ENCODE assay signal across 11 cellular contexts in genomic region chr20:40682104-40683045, GRCh38. TPM values are rescaled to one million over a fixed set of nuclear protein-coding genes. Genes with fewer than 3 reads are reported as not detected.
DNase-seq lines count a peak whose midpoint lies in the region; ATAC-seq and TF ChIP-seq lines count a peak whose summit lies in the region.
"Had no signal": no experiment of that assay in that cellular context is flagged by ENCODE, and none has a peak within 500 bp of the region (broad histone marks: within the 10 kb centered on the region; RNA-seq: fewer than 3 reads in every experiment).

No MANE protein-coding gene starts in this region.

- 59% methylated on average over 29 of the region's 33 CpGs for WGBS in esophagus muscularis mucosa
- 15 to 48% (median 23%) methylated on average over 31 to 33 of the region's 33 CpGs for WGBS in stomach, 5 donors

- TF ChIP-seq EP300 in esophagus muscularis mucosa (IDR thresholded peaks at IDR 0.05), result no peak
- no peak for TF ChIP-seq EP300 in stomach (IDR thresholded peaks at IDR 0.05)

- intact Hi-C loops in esophagus muscularis mucosa (cut with DNase I) (no loop called here), lower lobe of right lung (cut with DNase I) (no loop called here), stomach (cut with DNase I; ENCODE audit: low total_unique reads) (loop anchor here (10.0 kb wide), 1 partner anchor 418 kb away; no protein-coding TSS in a partner anchor)

- ATAC-seq in RWPE2 (ENCODE audit: low read depth) (no peak), lower lobe of right lung (peak; percentile 54 to 71)
- ATAC-seq: activated naive CD8-positive, alpha-beta T cell treated with anti-CD3 and anti-CD28 coated beads, Interleukin-2, amount 50 U/mL, for 24 hours had no signal

- H3K4me3 ChIP-seq in RWPE2 (ENCODE audit: severe bottlenecking), result no peak overlapping the region
- H3K4me3 ChIP-seq in esophagus muscularis mucosa, result peak overlapping the region; percentile 47 to 82 (median 48)
- H3K4me3 ChIP-seq in lower lobe of right lung, result peak overlapping the region; percentile 79
- peak overlapping the region; percentile 32 to 49 (median 41) for H3K4me3 ChIP-seq in stomach

- H3K4me1 ChIP-seq in RWPE2 (ENCODE audit: insufficient read depth, poor library complexity, severe bottlenecking), result no peaks in the 10 kb centered on the region
- H3K4me1 ChIP-seq in esophagus muscularis mucosa, result peaks cover 9 to 40% (median 27%) of the 10 kb centered on the region in 4 donors
- H3K4me1 ChIP-seq in lower lobe of right lung, result peaks cover 66% of the 10 kb centered on the region
- H3K4me1 ChIP-seq in stomach, result peaks cover 16 to 43% (median 34%) of the 10 kb centered on the region in 4 donors

- TF ChIP-seq CTCF in RWPE2 (IDR thresholded peaks at IDR 0.05; ENCODE audit: poor library complexity, severe bottlenecking), result no peak
- no peak for TF ChIP-seq CTCF in esophagus muscularis mucosa (IDR thresholded peaks at IDR 0.05)
- TF ChIP-seq CTCF in lower lobe of right lung (IDR thresholded peaks at IDR 0.05), result no peak
- TF ChIP-seq CTCF in stomach (IDR thresholded peaks at IDR 0.05), result no peak

- H3K36me3 ChIP-seq in RWPE2 (ENCODE audit: low read depth), result no peaks in the 10 kb centered on the region
- no peaks in the 10 kb centered on the region for H3K36me3 ChIP-seq in esophagus muscularis mucosa
- H3K36me3 ChIP-seq in lower lobe of right lung, result peaks cover 4% of the 10 kb centered on the region
- H3K36me3 ChIP-seq in stomach, result no peaks in the 10 kb centered on the region

- H3K27ac ChIP-seq in RWPE2 (ENCODE audit: poor library complexity, severe bottlenecking) (no peak overlapping the region), esophagus muscularis mucosa (replicated peaks in 1 of 4) (peak overlapping the region; percentile 45 to 62 (median 52)), lower lobe of right lung (peak overlapping the region; percentile 76), stomach (peak overlapping the region; percentile 26 to 71 (median 54))

- DNase-seq in RWPE2 (ENCODE audit: low spot score) (peak; percentile 76), esophagus muscularis mucosa (ENCODE audit: extremely low spot score) (no peak), lower lobe of right lung (peak; percentile 74), stomach (no peak), hypothalamus (lab: John Stamatoyannopoulos, UW) (no peak), NCI-H82 (lab: John Stamatoyannopoulos, UW) (no peak), DMS 273 treated with DMSO at 0.1 percent for 48 hours (lab: John Stamatoyannopoulos, UW) (no peak), NCI-H1930 (lab: John Stamatoyannopoulos, UW) (no peak)
- DNase-seq: activated CD4-positive, CD25-positive, alpha-beta regulatory T cell; activated naive CD8-positive, alpha-beta T cell treated with anti-CD3 and anti-CD28 coated beads, Interleukin-2, amount 50 U/mL, for 24 hours; DMS53 had no signal

- H3K9me3 ChIP-seq in RWPE2 (ENCODE audit: severe bottlenecking) (no peaks in the 10 kb centered on the region), esophagus muscularis mucosa (no peaks in the 10 kb centered on the region), lower lobe of right lung (no peaks in the 10 kb centered on the region), stomach (no peaks in the 10 kb centered on the region)

- H3K27me3 ChIP-seq in RWPE2 (ENCODE audit: insufficient read depth, poor library complexity, severe bottlenecking), result peaks cover 55% of the 10 kb centered on the region
- peaks cover 0 to 22% (median 0%) of the 10 kb centered on the region in 4 donors for H3K27me3 ChIP-seq in esophagus muscularis mucosa
- peaks cover 8% of the 10 kb centered on the region for H3K27me3 ChIP-seq in lower lobe of right lung (ENCODE audit: low read depth)
- peaks cover 0 to 63% (median 25%) of the 10 kb centered on the region in 3 donors for H3K27me3 ChIP-seq in stomach

- TF ChIP-seq POLR2A in esophagus muscularis mucosa (IDR thresholded peaks at IDR 0.05; ENCODE audit: low read depth) (no peak), stomach (IDR thresholded peaks at IDR 0.05) (no peak)

RNA-seq across cellular contexts. Expression of gene MAFB, which starts 6.7 kb away (rescaled TPM):
- total RNA-seq in esophagus muscularis mucosa (10 to 100 TPM; 34.6 to 77.5 (median 37.3) TPM), lower lobe of right lung (63.3 TPM), stomach (10 to 100 TPM in 3 of 5 donors, 1 to 10 TPM in 2; 4.5 to 34.4 (median 22.9) TPM)
- 1 to 10 TPM; 7.2 to 8.1 (median 7.8) TPM for polyA plus RNA-seq in stomach

Comparison
In these comparisons a context has a peak if more than half of its experiments do, and no peak if none do; other contexts are left out.
1. DNase-seq: peak in RWPE2 (single experiment) and lower lobe of right lung (single experiment); none in esophagus muscularis mucosa (single experiment), stomach (single experiment), hypothalamus (0 of 51), NCI-H82 (single experiment), DMS 273 treated with DMSO at 0.1 percent for 48 hours (single experiment) and NCI-H1930 (0 of 2).